1 cellular context compared by ENCODE assay signal in the genomic region with DNA sequence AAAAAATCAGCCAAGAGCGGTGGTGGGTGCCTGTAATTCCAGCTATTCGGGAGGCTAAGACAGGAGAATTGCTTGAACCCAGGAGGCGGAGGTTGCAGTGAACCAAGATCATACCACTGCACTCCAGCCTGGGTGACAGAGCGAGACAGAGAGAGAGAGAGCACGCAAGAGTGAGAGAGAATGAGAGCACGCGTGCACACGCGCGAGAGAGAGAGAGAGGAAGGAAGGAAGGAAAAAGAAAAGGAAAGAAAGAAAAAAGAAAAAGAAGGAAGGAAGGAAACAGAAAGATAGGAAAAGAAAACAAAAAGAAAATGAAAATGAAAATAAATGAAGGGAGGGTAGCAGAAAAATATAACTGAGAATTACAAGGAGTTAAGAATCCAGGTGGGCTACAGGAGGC.
TF ChIP-seq lines count a peak whose summit lies in the region.

No MANE protein-coding gene starts in this region.

TF ChIP-seq in K562, 482 proteins besides CTCF, POLR2A, EP300 and RAD21 (continued from another document):
- TF ChIP-seq, protein P1, sequence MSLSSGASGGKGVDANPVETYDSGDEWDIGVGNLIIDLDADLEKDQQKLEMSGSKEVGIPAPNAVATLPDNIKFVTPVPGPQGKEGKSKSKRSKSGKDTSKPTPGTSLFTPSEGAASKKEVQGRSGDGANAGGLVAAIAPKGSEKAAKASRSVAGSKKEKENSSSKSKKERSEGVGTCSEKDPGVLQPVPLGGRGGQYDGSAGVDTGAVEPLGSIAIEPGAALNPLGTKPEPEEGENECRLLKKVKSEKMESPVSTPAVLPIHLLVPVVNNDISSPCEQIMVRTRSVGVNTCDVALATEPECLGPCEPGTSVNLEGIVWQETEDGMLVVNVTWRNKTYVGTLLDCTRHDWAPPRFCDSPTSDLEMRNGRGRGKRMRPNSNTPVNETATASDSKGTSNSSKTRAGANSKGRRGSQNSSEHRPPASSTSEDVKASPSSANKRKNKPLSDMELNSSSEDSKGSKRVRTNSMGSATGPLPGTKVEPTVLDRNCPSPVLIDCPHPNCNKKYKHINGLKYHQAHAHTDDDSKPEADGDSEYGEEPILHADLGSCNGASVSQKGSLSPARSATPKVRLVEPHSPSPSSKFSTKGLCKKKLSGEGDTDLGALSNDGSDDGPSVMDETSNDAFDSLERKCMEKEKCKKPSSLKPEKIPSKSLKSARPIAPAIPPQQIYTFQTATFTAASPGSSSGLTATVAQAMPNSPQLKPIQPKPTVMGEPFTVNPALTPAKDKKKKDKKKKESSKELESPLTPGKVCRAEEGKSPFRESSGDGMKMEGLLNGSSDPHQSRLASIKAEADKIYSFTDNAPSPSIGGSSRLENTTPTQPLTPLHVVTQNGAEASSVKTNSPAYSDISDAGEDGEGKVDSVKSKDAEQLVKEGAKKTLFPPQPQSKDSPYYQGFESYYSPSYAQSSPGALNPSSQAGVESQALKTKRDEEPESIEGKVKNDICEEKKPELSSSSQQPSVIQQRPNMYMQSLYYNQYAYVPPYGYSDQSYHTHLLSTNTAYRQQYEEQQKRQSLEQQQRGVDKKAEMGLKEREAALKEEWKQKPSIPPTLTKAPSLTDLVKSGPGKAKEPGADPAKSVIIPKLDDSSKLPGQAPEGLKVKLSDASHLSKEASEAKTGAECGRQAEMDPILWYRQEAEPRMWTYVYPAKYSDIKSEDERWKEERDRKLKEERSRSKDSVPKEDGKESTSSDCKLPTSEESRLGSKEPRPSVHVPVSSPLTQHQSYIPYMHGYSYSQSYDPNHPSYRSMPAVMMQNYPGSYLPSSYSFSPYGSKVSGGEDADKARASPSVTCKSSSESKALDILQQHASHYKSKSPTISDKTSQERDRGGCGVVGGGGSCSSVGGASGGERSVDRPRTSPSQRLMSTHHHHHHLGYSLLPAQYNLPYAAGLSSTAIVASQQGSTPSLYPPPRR (CRISPR knock-in tag; IDR thresholded peaks at IDR 0.05; ENCODE audit: borderline replicate concordance), result no peak
- peak; percentile 13; the same call in 1 of the 2 replicates for TF ChIP-seq MCM3 (IDR thresholded peaks at IDR 0.05)
- TF ChIP-seq, protein P2, sequence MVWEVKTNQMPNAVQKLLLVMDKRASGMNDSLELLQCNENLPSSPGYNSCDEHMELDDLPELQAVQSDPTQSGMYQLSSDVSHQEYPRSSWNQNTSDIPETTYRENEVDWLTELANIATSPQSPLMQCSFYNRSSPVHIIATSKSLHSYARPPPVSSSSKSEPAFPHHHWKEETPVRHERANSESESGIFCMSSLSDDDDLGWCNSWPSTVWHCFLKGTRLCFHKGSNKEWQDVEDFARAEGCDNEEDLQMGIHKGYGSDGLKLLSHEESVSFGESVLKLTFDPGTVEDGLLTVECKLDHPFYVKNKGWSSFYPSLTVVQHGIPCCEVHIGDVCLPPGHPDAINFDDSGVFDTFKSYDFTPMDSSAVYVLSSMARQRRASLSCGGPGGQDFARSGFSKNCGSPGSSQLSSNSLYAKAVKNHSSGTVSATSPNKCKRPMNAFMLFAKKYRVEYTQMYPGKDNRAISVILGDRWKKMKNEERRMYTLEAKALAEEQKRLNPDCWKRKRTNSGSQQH (CRISPR knock-in tag; IDR thresholded peaks at IDR 0.05), result 0 out of 2 replicates have a peak, but pooled peaks have one; percentile 45
- TF ChIP-seq, protein P3, sequence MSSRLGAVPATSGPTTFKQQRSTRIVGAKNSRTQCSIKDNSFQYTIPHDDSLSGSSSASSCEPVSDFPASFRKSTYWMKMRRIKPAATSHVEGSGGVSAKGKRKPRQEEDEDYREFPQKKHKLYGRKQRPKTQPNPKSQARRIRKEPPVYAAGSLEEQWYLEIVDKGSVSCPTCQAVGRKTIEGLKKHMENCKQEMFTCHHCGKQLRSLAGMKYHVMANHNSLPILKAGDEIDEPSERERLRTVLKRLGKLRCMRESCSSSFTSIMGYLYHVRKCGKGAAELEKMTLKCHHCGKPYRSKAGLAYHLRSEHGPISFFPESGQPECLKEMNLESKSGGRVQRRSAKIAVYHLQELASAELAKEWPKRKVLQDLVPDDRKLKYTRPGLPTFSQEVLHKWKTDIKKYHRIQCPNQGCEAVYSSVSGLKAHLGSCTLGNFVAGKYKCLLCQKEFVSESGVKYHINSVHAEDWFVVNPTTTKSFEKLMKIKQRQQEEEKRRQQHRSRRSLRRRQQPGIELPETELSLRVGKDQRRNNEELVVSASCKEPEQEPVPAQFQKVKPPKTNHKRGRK (tag; IDR thresholded peaks at IDR 0.05), result peak; percentile 84
- TF ChIP-seq, protein P4, sequence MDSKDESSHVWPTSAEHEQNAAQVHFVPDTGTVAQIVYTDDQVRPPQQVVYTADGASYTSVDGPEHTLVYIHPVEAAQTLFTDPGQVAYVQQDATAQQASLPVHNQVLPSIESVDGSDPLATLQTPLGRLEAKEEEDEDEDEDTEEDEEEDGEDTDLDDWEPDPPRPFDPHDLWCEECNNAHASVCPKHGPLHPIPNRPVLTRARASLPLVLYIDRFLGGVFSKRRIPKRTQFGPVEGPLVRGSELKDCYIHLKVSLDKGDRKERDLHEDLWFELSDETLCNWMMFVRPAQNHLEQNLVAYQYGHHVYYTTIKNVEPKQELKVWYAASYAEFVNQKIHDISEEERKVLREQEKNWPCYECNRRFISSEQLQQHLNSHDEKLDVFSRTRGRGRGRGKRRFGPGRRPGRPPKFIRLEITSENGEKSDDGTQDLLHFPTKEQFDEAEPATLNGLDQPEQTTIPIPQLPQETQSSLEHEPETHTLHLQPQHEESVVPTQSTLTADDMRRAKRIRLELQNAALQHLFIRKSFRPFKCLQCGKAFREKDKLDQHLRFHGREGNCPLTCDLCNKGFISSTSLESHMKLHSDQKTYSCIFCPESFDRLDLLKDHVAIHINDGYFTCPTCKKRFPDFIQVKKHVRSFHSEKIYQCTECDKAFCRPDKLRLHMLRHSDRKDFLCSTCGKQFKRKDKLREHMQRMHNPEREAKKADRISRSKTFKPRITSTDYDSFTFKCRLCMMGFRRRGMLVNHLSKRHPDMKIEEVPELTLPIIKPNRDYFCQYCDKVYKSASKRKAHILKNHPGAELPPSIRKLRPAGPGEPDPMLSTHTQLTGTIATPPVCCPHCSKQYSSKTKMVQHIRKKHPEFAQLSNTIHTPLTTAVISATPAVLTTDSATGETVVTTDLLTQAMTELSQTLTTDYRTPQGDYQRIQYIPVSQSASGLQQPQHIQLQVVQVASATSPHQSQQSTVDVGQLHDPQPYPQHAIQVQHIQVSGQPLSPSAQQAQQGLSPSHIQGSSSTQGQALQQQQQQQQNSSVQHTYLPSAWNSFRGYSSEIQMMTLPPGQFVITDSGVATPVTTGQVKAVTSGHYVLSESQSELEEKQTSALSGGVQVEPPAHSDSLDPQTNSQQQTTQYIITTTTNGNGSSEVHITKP (IDR thresholded peaks at IDR 0.05; ENCODE audit: partially characterized antibody), result peak; percentile 29
